9 cellular contexts compared by ENCODE assay signal in genomic region chr11:57903441-57904123, GRCh38.
DNase-seq lines count a peak whose midpoint lies in the region; ATAC-seq and TF ChIP-seq lines count a peak whose summit lies in the region.
"Had no signal": no experiment of that assay in that cellular context is flagged by ENCODE, and none has a peak within 500 bp of the region (broad histone marks: within the 10 kb centered on the region; RNA-seq: fewer than 3 reads in every experiment).

No MANE protein-coding gene starts in this region.

- peak overlapping the region; percentile 42 to 58 for H3K27ac ChIP-seq in testis

- peak; percentile 71 for ATAC-seq in HG02588 (IDR thresholded peaks at IDR 0.05; ENCODE audit: unreplicated experiment)
- peak; percentile 69 for ATAC-seq in WTC11
- ATAC-seq in GM21786 (IDR thresholded peaks at IDR 0.05; ENCODE audit: unreplicated experiment), result no peak

- H3K36me3 Mint-ChIP-seq in Caco-2 (ENCODE audit: insufficient read depth, unreplicated experiment) (no peaks in the 10 kb centered on the region), WTC11 (peaks cover 20% of the 10 kb centered on the region), HFFc6 (ENCODE audit: low read depth) (no peaks in the 10 kb centered on the region)
- H3K36me3 Mint-ChIP-seq: memory B cell had no signal

- CTCF ChIA-PET in Caco-2 (lab: Charles Lee), result no interaction called here
- CTCF ChIA-PET in WTC11 (lab: Charles Lee), result interaction anchor here (0.9 kb wide), 1 partner anchor 86 kb away, joined by 3 read pairs; no protein-coding TSS in a partner anchor

- no peak overlapping the region for H3K4me3 ChIP-seq in Caco-2 (ENCODE audit: low read depth, low read length)
- H3K4me3 ChIP-seq in testis, result no peak overlapping the region

- H3K27ac Mint-ChIP-seq in Caco-2 (ENCODE audit: unreplicated experiment), result peak overlapping the region; percentile 1
- no peak overlapping the region for H3K27ac Mint-ChIP-seq in WTC11
- H3K27ac Mint-ChIP-seq in HFFc6, result no peak overlapping the region
- H3K27ac Mint-ChIP-seq: memory B cell had no signal

- H3K9me3 ChIP-seq in Caco-2 (peaks cover 5% of the 10 kb centered on the region; the same call in 1 of the 2 replicates), testis (no peaks in the 10 kb centered on the region)

- H3K27me3 ChIP-seq in Caco-2 (replicated peaks; ENCODE audit: control insufficient read depth, insufficient read depth, low read length) (no peaks in the 10 kb centered on the region), testis (no peaks in the 10 kb centered on the region)

- intact Hi-C loops in Caco-2 (cut with micrococcal nuclease; ENCODE audit: unreplicated experiment), result no loop called here
- intact Hi-C loops in testis (cut with DNase I; ENCODE audit: low total_unique reads), result no loop called here

- H3K4me1 ChIP-seq in Caco-2, result peaks cover 13% of the 10 kb centered on the region
- H3K4me1 ChIP-seq in testis, result peaks cover 44% of the 10 kb centered on the region

- POLR2A ChIA-PET in Caco-2 (lab: Charles Lee) (no interaction called here), WTC11 (lab: Charles Lee) (no interaction called here)

- peak overlapping the region; percentile 42 for H3K4me3 Mint-ChIP-seq in Caco-2 (ENCODE audit: unreplicated experiment)
- no peak overlapping the region for H3K4me3 Mint-ChIP-seq in WTC11
- no peak overlapping the region for H3K4me3 Mint-ChIP-seq in HFFc6
- H3K4me3 Mint-ChIP-seq: memory B cell had no signal

- WGBS in testis, 2 donors, result 50 to 64% methylated on average over 11 of the region's 11 CpGs

- TF ChIP-seq CTCF in Caco-2 (IDR thresholded peaks at IDR 0.05; ENCODE audit: insufficient read depth in 1 of 2, low read depth in 1 of 2, low read length in 1 of 2, severe bottlenecking in 1 of 2, unreplicated experiment in 1 of 2), result no peak
- TF ChIP-seq CTCF in WTC11 (IDR thresholded peaks at IDR 0.05), result no peak
- no peak for TF ChIP-seq CTCF in testis (IDR thresholded peaks at IDR 0.05)
- no peak for TF ChIP-seq CTCF in HFFc6 (IDR thresholded peaks at IDR 0.05)

- peaks cover 2% of the 10 kb centered on the region for H3K27me3 Mint-ChIP-seq in Caco-2 (ENCODE audit: insufficient read depth, unreplicated experiment)
- no peaks in the 10 kb centered on the region; the same call in none of the 2 replicates for H3K27me3 Mint-ChIP-seq in WTC11 (ENCODE audit: low read depth)
- H3K27me3 Mint-ChIP-seq in HFFc6 (ENCODE audit: insufficient read depth), result peaks cover 11% of the 10 kb centered on the region; the same call in 1 of the 2 replicates

- TF ChIP-seq POLR2A in testis (IDR thresholded peaks at IDR 0.05), result no peak

- no TSS peak for BruUV-seq in Caco-2 (replicated peaks; lab: Mats Ljungman, UMichigan)

- DNase-seq in Caco-2 (peak; percentile 19 to 54), WTC11 (ENCODE audit: low spot score) (no peak), kidney tubule cell (ENCODE audit: low spot score) (peak; percentile 97), testis (no peak), NCI-H446 (lab: John Stamatoyannopoulos, UW) (no peak), HFFc6 (no peak)

- H3K4me1 Mint-ChIP-seq in Caco-2 (ENCODE audit: low read depth, unreplicated experiment), result peaks cover 7% of the 10 kb centered on the region
- peaks cover 21% of the 10 kb centered on the region for H3K4me1 Mint-ChIP-seq in WTC11
- peaks cover 7% of the 10 kb centered on the region; the same call in 1 of the 2 replicates for H3K4me1 Mint-ChIP-seq in HFFc6 (ENCODE audit: low read depth)
- H3K4me1 Mint-ChIP-seq: memory B cell had no signal

- H3K36me3 ChIP-seq in Caco-2 (ENCODE audit: control insufficient read depth, insufficient read depth, low read length), result no peaks in the 10 kb centered on the region
- no peaks in the 10 kb centered on the region for H3K36me3 ChIP-seq in testis (ENCODE audit: low read depth, missing control alignments)

- no peaks in the 10 kb centered on the region for H3K9me3 Mint-ChIP-seq in Caco-2 (ENCODE audit: unreplicated experiment)
- peaks cover 42% of the 10 kb centered on the region for H3K9me3 Mint-ChIP-seq in WTC11
- H3K9me3 Mint-ChIP-seq in HFFc6, result no peaks in the 10 kb centered on the region
- H3K9me3 Mint-ChIP-seq: memory B cell had no signal

TF ChIP-seq in WTC11, 78 proteins besides CTCF, POLR2A, EP300 and RAD21:
- TF ChIP-seq MXD4 (CRISPR knock-in tag; IDR thresholded peaks at IDR 0.05; ENCODE audit: borderline replicate concordance) (no peak), HMGA2 (CRISPR knock-in tag; IDR thresholded peaks at IDR 0.05) (no peak), ZNF416 (CRISPR knock-in tag; IDR thresholded peaks at IDR 0.05) (no peak), ZNF423 (CRISPR knock-in tag; IDR thresholded peaks at IDR 0.05) (no peak), ESRRA (CRISPR knock-in tag; IDR thresholded peaks at IDR 0.05; ENCODE audit: borderline replicate concordance) (no peak), TP53 (CRISPR knock-in tag; IDR thresholded peaks at IDR 0.05) (no peak), USF2 (CRISPR knock-in tag; IDR thresholded peaks at IDR 0.05) (no peak), ZBTB43 (CRISPR knock-in tag; IDR thresholded peaks at IDR 0.05) (no peak)
TF ChIP-seq in WTC11: peak in this region for 0.

Comparison
In these comparisons a context has a peak if more than half of its experiments do, and no peak if none do; other contexts are left out.
1. DNase-seq: peak in Caco-2 (2 of 2) and kidney tubule cell (single experiment); none in WTC11 (single experiment), testis (single experiment), NCI-H446 (0 of 2) and HFFc6 (single experiment).